In genomic region chr1:203036135-203036534, GRCh38 we compare ENCODE assay signal across 21 cellular contexts. TPM values are rescaled to one million over a fixed set of nuclear protein-coding genes. Genes with fewer than 3 reads are reported as not detected.
DNase-seq lines count a peak whose midpoint lies in the region; ATAC-seq, FAIRE-seq and TF ChIP-seq lines count a peak whose summit lies in the region.
"Had no signal": no experiment of that assay in that cellular context is flagged by ENCODE, and none has a peak within 500 bp of the region (broad histone marks: within the 10 kb centered on the region; RNA-seq: fewer than 3 reads in every experiment).

No MANE protein-coding gene starts in this region.

- no peaks in the 10 kb centered on the region for H3K36me3 ChIP-seq in RWPE2 (ENCODE audit: low read depth)
- no peaks in the 10 kb centered on the region for H3K36me3 ChIP-seq in ovary
- H3K36me3 ChIP-seq: sigmoid colon, upper lobe of right lung had no signal

- H3K4me3 ChIP-seq in RWPE2 (ENCODE audit: severe bottlenecking) (no peak overlapping the region), ovary (no peak overlapping the region)
- H3K4me3 ChIP-seq: sigmoid colon, upper lobe of right lung had no signal

- TF ChIP-seq POLR2A in GM12891 (IDR thresholded peaks at IDR 0.05; ENCODE audit: low read depth, low read length) (no peak), ovary (IDR thresholded peaks at IDR 0.05) (no peak)

- H3K27me3 ChIP-seq in RWPE2 (ENCODE audit: insufficient read depth, poor library complexity, severe bottlenecking) (no peaks in the 10 kb centered on the region), ovary (no peaks in the 10 kb centered on the region)
- H3K27me3 ChIP-seq: sigmoid colon, upper lobe of right lung had no signal

- ATAC-seq in RWPE2 (ENCODE audit: low read depth) (no peak), GM18520 (IDR thresholded peaks at IDR 0.05; ENCODE audit: unreplicated experiment) (no peak)
- ATAC-seq: activated CD8-positive, alpha-beta T cell treated with anti-CD3 and anti-CD28 coated beads for 36 hours; upper lobe of right lung had no signal

- H3K27ac ChIP-seq in RWPE2 (ENCODE audit: poor library complexity, severe bottlenecking), result no peak overlapping the region
- H3K27ac ChIP-seq in ovary, result no peak overlapping the region
- H3K27ac ChIP-seq: upper lobe of right lung had no signal

- DNase-seq in GM12891 (ENCODE audit: insufficient read length, low spot score), result peak; percentile 5
- DNase-seq in RWPE2 (ENCODE audit: low spot score), result peak; percentile 30
- DNase-seq in glomerular visceral epithelial cell (ENCODE audit: extremely low spot score), result peak; percentile 73
- DNase-seq in retina, result peak; percentile 17
- no peak for DNase-seq in ovary
- DNase-seq in SIG-M5 treated with dmso at 0.1 percent for 504 hours (lab: John Stamatoyannopoulos, UW; ENCODE audit: unreplicated experiment), result no peak
- DNase-seq: activated B cell treated with CpG ODN at 0.5 μM for 24 hours; activated CD8-positive, alpha-beta T cell treated with anti-CD3 and anti-CD28 coated beads for 36 hours; activated naive CD4-positive, alpha-beta T cell treated with Interleukin-2 at 50 U/mL for 16 hours; activated T-cell treated with anti-CD3 and anti-CD28 coated beads, Interleukin-2, amount 50 U/mL, for 24 hours; GDM1; NCI-H1417 treated with DMSO at 0.1 percent for 48 hours; NCI-H2171; NCI-H748 treated with DMSO at 0.1 percent for 48 hours; sigmoid colon; stimulated activated CD4-positive, alpha-beta T cell treated with anti-CD3 and anti-CD28 coated beads, Interleukin-2, amount 100 ng/mL, for 48 hours; upper lobe of right lung had no signal

- TF ChIP-seq CTCF in RWPE2 (IDR thresholded peaks at IDR 0.05; ENCODE audit: poor library complexity, severe bottlenecking) (no peak), ovary (IDR thresholded peaks at IDR 0.05) (no peak)

- no peak for TF ChIP-seq EP300 in ovary (IDR thresholded peaks at IDR 0.05)

- FAIRE-seq in GM12891 (lab: Jason Lieb, UNC), result no peak
- FAIRE-seq: H54 had no signal

- H3K9me3 ChIP-seq in RWPE2 (ENCODE audit: severe bottlenecking) (no peaks in the 10 kb centered on the region), ovary (no peaks in the 10 kb centered on the region)
- H3K9me3 ChIP-seq: sigmoid colon, upper lobe of right lung had no signal

- intact Hi-C loops in ovary (cut with DNase I), result loop anchor here in 2 of 4 donors (5.0 kb wide), 1 partner anchor 181 kb away; no protein-coding TSS in a partner anchor

- peaks cover 8% of the 10 kb centered on the region for H3K4me1 ChIP-seq in RWPE2 (ENCODE audit: insufficient read depth, poor library complexity, severe bottlenecking)
- H3K4me1 ChIP-seq in ovary (ENCODE audit: insufficient read depth), result no peaks in the 10 kb centered on the region

- WGBS in ovary, 3 donors, result 30 to 43% (median 30%) methylated on average over 4 of the region's 4 CpGs

TF ChIP-seq in GM12891, 5 proteins besides CTCF, POLR2A, EP300 and RAD21:
- TF ChIP-seq POLR2AphosphoS5 (IDR thresholded peaks at IDR 0.05; ENCODE audit: low read depth, low read length) (no peak), PAX5 (IDR thresholded peaks at IDR 0.05; ENCODE audit: insufficient read depth, low read length, severe bottlenecking) (no peak)

RNA-seq across cellular contexts. Expression of gene PPFIA4, which starts 9.8 kb away (rescaled TPM):
- polyA plus RNA-seq in GM12891 (2012; ENCODE audit: low read depth, missing spikeins), result 21.6 TPM
- 1 to 10 TPM; 1.0 to 2.6 (median 1.6) TPM for total RNA-seq in ovary
- under 1 TPM; 0.35 to 0.53 TPM for polyA plus RNA-seq in ovary

RNA-seq across cellular contexts. Expression of gene TMEM183A, which starts 29.0 kb away (rescaled TPM):
- 47.6 TPM for polyA plus RNA-seq in GM12891 (2012; ENCODE audit: low read depth, missing spikeins)
- 10 to 100 TPM; 42.0 to 67.4 (median 46.6) TPM for total RNA-seq in ovary
- polyA plus RNA-seq in ovary, result 10 to 100 TPM; 44.0 to 72.4 TPM

RNA-seq across cellular contexts. Expression of gene MYOG, which starts 49.7 kb away (rescaled TPM):
- not detected for polyA plus RNA-seq in GM12891 (2012; ENCODE audit: low read depth, missing spikeins)
- total RNA-seq in ovary, result not detected
- not detected for polyA plus RNA-seq in ovary
- total RNA-seq: activated B cell treated with CpG ODN at 0.5 μM for 24 hours; activated CD8-positive, alpha-beta T cell treated with anti-CD3 and anti-CD28 coated beads for 36 hours; sigmoid colon; T-helper 2 cell treated with Interferon-gamma antibody and Interleukin-4, amounts not matched to agents 100 ng/mL and 5 ng/mL, for 36 hours; upper lobe of right lung had no signal
- polyA plus RNA-seq: BJ, sigmoid colon had no signal

Comparison
In these comparisons a context has a peak if more than half of its experiments do, and no peak if none do; other contexts are left out.
1. DNase-seq: peak in GM12891 (single experiment), RWPE2 (single experiment), glomerular visceral epithelial cell (single experiment) and retina (single experiment); none in ovary (0 of 5) and SIG-M5 treated with dmso at 0.1 percent for 504 hours (single experiment).